8 cellular contexts compared by ENCODE assay signal in the genomic region with DNA sequence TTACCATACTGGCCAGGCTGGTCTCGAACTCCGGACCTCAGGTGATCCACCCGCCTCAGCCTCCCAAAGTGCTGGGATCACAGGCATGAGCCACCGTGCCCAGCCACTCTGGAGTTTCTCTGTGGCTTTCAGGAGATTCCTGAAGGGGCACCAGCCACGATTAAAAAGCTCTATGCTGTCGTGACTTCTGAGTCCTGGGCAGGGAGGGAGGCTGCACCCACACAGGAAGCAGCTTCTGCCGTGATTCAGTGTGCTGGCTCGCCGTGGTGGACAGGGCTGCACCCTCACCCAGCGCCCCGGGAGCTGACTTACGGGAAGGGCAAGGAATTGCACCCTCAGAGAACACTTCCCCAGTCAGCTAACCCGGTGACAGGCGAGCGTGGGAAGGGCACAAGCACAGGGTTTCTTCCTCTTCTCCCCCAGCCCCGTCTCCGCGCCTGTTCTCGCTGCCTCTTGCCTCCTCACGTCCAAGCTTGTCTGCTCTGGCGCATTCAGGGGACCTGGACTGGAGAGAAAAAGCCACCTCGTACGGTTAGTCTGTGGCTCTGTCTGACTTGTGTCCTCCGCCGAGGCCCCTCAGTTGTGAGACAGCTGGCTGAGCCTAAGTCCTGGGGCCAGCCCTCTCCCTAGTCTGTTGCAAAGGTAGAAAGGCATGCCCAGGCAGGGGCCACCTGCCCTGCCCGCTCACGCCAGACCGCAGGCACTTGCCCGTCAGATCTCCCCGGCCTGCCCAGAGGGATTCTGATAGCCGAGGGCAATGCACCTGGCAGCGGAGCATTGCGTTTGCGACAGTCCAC.
A peak's percentile ranks its signal among the peaks of the same experiment; 100 is the strongest.
DNase-seq lines count a peak whose midpoint lies in the region; ATAC-seq and TF ChIP-seq lines count a peak whose summit lies in the region.

No MANE protein-coding gene starts in this region.

- H3K4me2 ChIP-seq in skeletal muscle satellite cell (ENCODE audit: low read length), result peak overlapping the region; percentile 76

- H3K9ac ChIP-seq in skeletal muscle satellite cell (ENCODE audit: low read depth, low read length), result peak overlapping the region; percentile 89

- H3K36me3 ChIP-seq in SJSA1 (no peaks in the 10 kb centered on the region), skeletal muscle satellite cell (ENCODE audit: insufficient read depth, low read length) (no peaks in the 10 kb centered on the region), A673 (ENCODE audit: insufficient read depth, low read length, poor library complexity, severe bottlenecking) (no peaks in the 10 kb centered on the region)

- ATAC-seq in Right ventricle myocardium superior (ENCODE audit: poor library complexity), result no peak
- no peak for ATAC-seq in HG03565 (IDR thresholded peaks at IDR 0.05; ENCODE audit: unreplicated experiment)

- no TSS peak for BruUV-seq in A673 (replicated peaks; lab: Mats Ljungman, UMichigan)

- TF ChIP-seq CTCF in A673 (conservative IDR thresholded peaks at IDR 0.05; ENCODE audit: low read depth, low read length), result no peak

- DNase-seq in HK-2 (ENCODE audit: unreplicated experiment) (peak; percentile 93), SJSA1 (ENCODE audit: low read depth in 1 of 2, low spot score in 2 of 2) (peak; percentile 84 to 96), Right ventricle myocardium superior (peak; percentile 79), D341Med (ENCODE audit: low spot score) (no peak), A673 (ENCODE audit: low spot score) (no peak)
- no peak for DNase-seq in effector CD4-positive, alpha-beta T cell

- H3K27me3 ChIP-seq in SJSA1 (replicated peaks) (no peaks in the 10 kb centered on the region), skeletal muscle satellite cell (ENCODE audit: control insufficient read depth, insufficient read depth, low read length) (no peaks in the 10 kb centered on the region), A673 (replicated peaks; ENCODE audit: insufficient read depth, low read depth, low read length, poor library complexity) (no peaks in the 10 kb centered on the region)

- intact Hi-C loops in Right ventricle myocardium superior (cut with DNase I) (no loop called here), A673 (cut with micrococcal nuclease; ENCODE audit: unreplicated experiment) (no loop called here)

- H3K4me1 ChIP-seq in SJSA1 (replicated peaks), result peaks cover 67% of the 10 kb centered on the region
- H3K4me1 ChIP-seq in skeletal muscle satellite cell (ENCODE audit: control insufficient read depth, insufficient read depth, low read length), result peaks cover 64% of the 10 kb centered on the region
- H3K4me1 ChIP-seq in A673 (ENCODE audit: insufficient read depth, low read length, poor library complexity, severe bottlenecking), result no peaks in the 10 kb centered on the region

- H3K27ac ChIP-seq in SJSA1 (peak overlapping the region; percentile 62), A673 (ENCODE audit: low read depth, low read length, poor library complexity, severe bottlenecking) (no peak overlapping the region)

- CTCF ChIA-PET in A673 (lab: Charles Lee), result no interaction called here

- POLR2A ChIA-PET in A673 (lab: Charles Lee; ENCODE audit: low non-redundant PET), result no interaction called here

- H3K9me3 ChIP-seq in SJSA1 (replicated peaks), result no peaks in the 10 kb centered on the region
- no peaks in the 10 kb centered on the region for H3K9me3 ChIP-seq in skeletal muscle satellite cell (replicated peaks; ENCODE audit: low read length)
- no peaks in the 10 kb centered on the region for H3K9me3 ChIP-seq in A673 (ENCODE audit: low read depth, low read length, poor library complexity, severe bottlenecking)

- H3K4me3 ChIP-seq in SJSA1 (no peak overlapping the region), skeletal muscle satellite cell (ENCODE audit: low read length) (peak overlapping the region; percentile 23), A673 (ENCODE audit: low read depth, low read length, poor library complexity, severe bottlenecking) (no peak overlapping the region)

Comparison
In these comparisons a context has a peak if more than half of its experiments do, and no peak if none do; other contexts are left out.
1. DNase-seq: peak in HK-2 (single experiment), SJSA1 (2 of 2) and Right ventricle myocardium superior (single experiment); none in D341Med (single experiment), A673 (single experiment) and effector CD4-positive, alpha-beta T cell (single experiment).